19 cellular contexts compared by ENCODE assay signal in genomic region chr15:25799906-25800700, GRCh38.
A peak's percentile ranks its signal among the peaks of the same experiment; 100 is the strongest.
DNase-seq lines count a peak whose midpoint lies in the region; ATAC-seq and TF ChIP-seq lines count a peak whose summit lies in the region.
"Had no signal": no experiment of that assay in that cellular context is flagged by ENCODE, and none has a peak within 500 bp of the region (broad histone marks: within the 10 kb centered on the region; RNA-seq: fewer than 3 reads in every experiment).

No MANE protein-coding gene starts in this region.

- peaks cover 0 to 36% of the 10 kb centered on the region in 2 experiments for H3K36me3 ChIP-seq in mesenchymal stem cell (ENCODE audit: control insufficient read depth in 1 of 2, insufficient read depth in 2 of 2, low read depth in 1 of 2, low read length in 2 of 2)
- H3K36me3 ChIP-seq: BE2C had no signal

- TF ChIP-seq CTCF in CD14-positive monocyte (IDR thresholded peaks at IDR 0.05) (no peak), nephron progenitor cell (IDR thresholded peaks at IDR 0.05) (no peak)

- DNase-seq in CD14-positive monocyte (ENCODE audit: low spot score) = no peak
- peak; percentile 33 for DNase-seq in ELF-1 (ENCODE audit: low read depth, low spot score)
- no peak for DNase-seq in activated naive CD8-positive, alpha-beta T cell treated with anti-CD3 and anti-CD28 coated beads, Interleukin-2, amount 50 U/mL, for 24 hours
- DNase-seq in nephron progenitor cell = no peak
- DNase-seq in mesenchymal stem cell = no peak
- DNase-seq in stimulated activated CD4-positive, alpha-beta T cell treated with anti-CD3 and anti-CD28 coated beads, Interleukin-4, amount 100 ng/mL, for 4 hours = no peak
- DNase-seq: activated CD8-positive, alpha-beta memory T cell treated with anti-CD3 and anti-CD28 coated beads for 24 hours; BE2C; central memory CD4-positive, alpha-beta T cell; DMS53; effector memory CD8-positive, alpha-beta T cell; NCI-H2081 treated with DMSO at 0.1 percent for 48 hours; NCI-H69; PC-3; stimulated activated CD4-positive, alpha-beta T cell treated with anti-CD3 and anti-CD28 coated beads, Interleukin-2, amount 100 ng/mL, for 48 hours; testis had no signal

- H2BK5ac ChIP-seq in mesenchymal stem cell (ENCODE audit: low read depth, low read length, poor library complexity, severe bottlenecking) = no peak overlapping the region

- H2AFZ ChIP-seq in mesenchymal stem cell (ENCODE audit: low read depth, low read length) = no peak overlapping the region

- H3K9me3 Mint-ChIP-seq in CD14-positive monocyte = no peaks in the 10 kb centered on the region
- H3K9me3 Mint-ChIP-seq in activated naive CD8-positive, alpha-beta T cell treated with anti-CD3 and anti-CD28 coated beads, Interleukin-2, amount 50 U/mL, for 24 hours = no peaks in the 10 kb centered on the region
- H3K9me3 Mint-ChIP-seq in nephron progenitor cell = no peaks in the 10 kb centered on the region
- H3K9me3 Mint-ChIP-seq: effector memory CD8-positive, alpha-beta T cell; mesothelial cell of epicardium had no signal

- no peaks in the 10 kb centered on the region for H3K9me3 ChIP-seq in mesenchymal stem cell (ENCODE audit: control insufficient read depth, low read length)
- H3K9me3 ChIP-seq: BE2C, testis had no signal

- intact Hi-C loops in CD14-positive monocyte (cut with micrococcal nuclease) = loop anchor here in 1 of 2 donors (10.0 kb wide), 1 partner anchor 55 kb away; no protein-coding TSS in a partner anchor

- no peak for ATAC-seq in activated naive CD8-positive, alpha-beta T cell treated with anti-CD3 and anti-CD28 coated beads, Interleukin-2, amount 50 U/mL, for 24 hours
- ATAC-seq in GM18873 (IDR thresholded peaks at IDR 0.05; ENCODE audit: low FRiP score, unreplicated experiment) = no peak
- ATAC-seq: effector memory CD8-positive, alpha-beta T cell; PC-3 had no signal

- H4K91ac ChIP-seq in mesenchymal stem cell (ENCODE audit: low read length) = no peak overlapping the region

- 78% methylated on average over 15 of the region's 19 CpGs for WGBS in mesenchymal stem cell

- H4K8ac ChIP-seq in mesenchymal stem cell (ENCODE audit: low read length) = no peak overlapping the region

- H3K27ac ChIP-seq in mesenchymal stem cell (ENCODE audit: low read length, poor library complexity, severe bottlenecking) = no peak overlapping the region
- H3K27ac ChIP-seq: SK-N-MC had no signal

- no peak overlapping the region for H2BK12ac ChIP-seq in mesenchymal stem cell (ENCODE audit: low read length in 2 of 2)

- no peak overlapping the region for H3K4ac ChIP-seq in mesenchymal stem cell (ENCODE audit: low read depth in 1 of 2, low read length in 2 of 2)

- no peak overlapping the region for H3K4me3 ChIP-seq in mesenchymal stem cell (ENCODE audit: insufficient read depth in 1 of 2, low read depth in 1 of 2, low read length in 2 of 2)
- H3K4me3 ChIP-seq: SK-N-MC, testis had no signal

- no peak overlapping the region for H3K18ac ChIP-seq in mesenchymal stem cell (ENCODE audit: low read depth in 1 of 2, low read length in 2 of 2)

- H3K79me1 ChIP-seq in mesenchymal stem cell (replicated peaks; ENCODE audit: low read length, poor library complexity, severe bottlenecking) = peaks cover 51% of the 10 kb centered on the region

- H3K27ac Mint-ChIP-seq in CD14-positive monocyte (peak overlapping the region in 2 of 7 donors; percentile 18 to 21), nephron progenitor cell (peak overlapping the region; percentile 93)
- peak overlapping the region; percentile 64 for H3K27ac Mint-ChIP-seq in activated naive CD8-positive, alpha-beta T cell treated with anti-CD3 and anti-CD28 coated beads, Interleukin-2, amount 50 U/mL, for 24 hours
- H3K27ac Mint-ChIP-seq: mesothelial cell of epicardium had no signal

- no peak overlapping the region for H2BK15ac ChIP-seq in mesenchymal stem cell (ENCODE audit: low read depth, poor library complexity, severe bottlenecking)

- H3K23ac ChIP-seq in mesenchymal stem cell (ENCODE audit: low read length in 2 of 2) = no peak overlapping the region

- no peak overlapping the region for H3K9ac ChIP-seq in mesenchymal stem cell (ENCODE audit: low read length)

- no peak overlapping the region for H2BK120ac ChIP-seq in mesenchymal stem cell (ENCODE audit: low read depth, low read length)

- H3K4me1 Mint-ChIP-seq in CD14-positive monocyte = peaks cover 46% of the 10 kb centered on the region
- H3K4me1 Mint-ChIP-seq in activated naive CD8-positive, alpha-beta T cell treated with anti-CD3 and anti-CD28 coated beads, Interleukin-2, amount 50 U/mL, for 24 hours = peaks cover 64% of the 10 kb centered on the region
- H3K4me1 Mint-ChIP-seq in nephron progenitor cell = peaks cover 52% of the 10 kb centered on the region

- H3K27me3 Mint-ChIP-seq in CD14-positive monocyte (ENCODE audit: low read depth in 3 of 3) (peaks cover 4 to 16% (median 11%) of the 10 kb centered on the region in 3 donors), nephron progenitor cell (ENCODE audit: low read depth, poor library complexity) (peaks cover 3% of the 10 kb centered on the region)
- no peaks in the 10 kb centered on the region for H3K27me3 Mint-ChIP-seq in activated naive CD8-positive, alpha-beta T cell treated with anti-CD3 and anti-CD28 coated beads, Interleukin-2, amount 50 U/mL, for 24 hours
- H3K27me3 Mint-ChIP-seq: effector memory CD8-positive, alpha-beta T cell had no signal

- H3K4me2 ChIP-seq in mesenchymal stem cell (ENCODE audit: low read length, poor library complexity, severe bottlenecking) = no peak overlapping the region

- H3K4me1 ChIP-seq in mesenchymal stem cell (ENCODE audit: control insufficient read depth, insufficient read depth, low read depth, low read length) = peaks cover 9% of the 10 kb centered on the region
- H3K4me1 ChIP-seq: BE2C had no signal

- no peak overlapping the region for H2AK5ac ChIP-seq in mesenchymal stem cell (ENCODE audit: low read length, severe bottlenecking)

- H3K36me3 Mint-ChIP-seq in CD14-positive monocyte = peaks cover 0 to 7% of the 10 kb centered on the region in 2 donors
- H3K36me3 Mint-ChIP-seq in activated naive CD8-positive, alpha-beta T cell treated with anti-CD3 and anti-CD28 coated beads, Interleukin-2, amount 50 U/mL, for 24 hours (ENCODE audit: low read depth) = peaks cover 5% of the 10 kb centered on the region
- no peaks in the 10 kb centered on the region for H3K36me3 Mint-ChIP-seq in nephron progenitor cell (ENCODE audit: low read depth)
- H3K36me3 Mint-ChIP-seq: mesothelial cell of epicardium had no signal

- H3K14ac ChIP-seq in mesenchymal stem cell (ENCODE audit: low read length in 2 of 2) = no peak overlapping the region

- H3K4me3 Mint-ChIP-seq in CD14-positive monocyte (peak overlapping the region; percentile 64 to 88), nephron progenitor cell (no peak overlapping the region)
- H3K4me3 Mint-ChIP-seq in activated naive CD8-positive, alpha-beta T cell treated with anti-CD3 and anti-CD28 coated beads, Interleukin-2, amount 50 U/mL, for 24 hours = no peak overlapping the region
- H3K4me3 Mint-ChIP-seq: effector memory CD8-positive, alpha-beta T cell; mesothelial cell of epicardium had no signal

- peaks cover 0 to 8% of the 10 kb centered on the region in 2 experiments for H3K27me3 ChIP-seq in mesenchymal stem cell (ENCODE audit: control insufficient read depth in 1 of 2, insufficient read depth in 1 of 2, low read length in 2 of 2)
- H3K27me3 ChIP-seq: BE2C, testis had no signal

Comparison
In these comparisons a context has a peak if more than half of its experiments do, and no peak if none do; other contexts are left out.
1. H3K4me3 Mint-ChIP-seq: peak in CD14-positive monocyte (2 of 2); none in activated naive CD8-positive, alpha-beta T cell treated with anti-CD3 and anti-CD28 coated beads, Interleukin-2, amount 50 U/mL, for 24 hours (single experiment) and nephron progenitor cell (single experiment).